Comparison of ENCODE assay signal across 25 cellular contexts in genomic region chrX:3134316-3134715, GRCh38.
"Had no signal": no experiment of that assay in that cellular context is flagged by ENCODE, and none has a peak within 500 bp of the region (broad histone marks: within the 10 kb centered on the region; RNA-seq: fewer than 3 reads in every experiment).

No MANE protein-coding gene starts in this region.

- H3K4me1 Mint-ChIP-seq: activated naive CD4-positive, alpha-beta T cell treated with anti-CD3 and anti-CD28 coated beads, Interleukin-2, amount 50 U/mL, for 24 hours; T-helper 17 cell had no signal

- H3K27me3 ChIP-seq: ascending aorta, brain microvascular endothelial cell, cardiac muscle cell had no signal

- H3K9me3 ChIP-seq: ascending aorta had no signal

- H3K4me3 ChIP-seq: ascending aorta, cardiac muscle cell had no signal

- H3K36me3 Mint-ChIP-seq: WTC11 had no signal

- H3K27ac ChIP-seq: ascending aorta, brain microvascular endothelial cell, cardiac muscle cell had no signal

- H3K9me3 Mint-ChIP-seq: activated T-helper 1 cell treated with anti-CD3 and anti-CD28 coated beads, Interleukin-12 subunit alpha, Interleukin-12 subunit beta, Interleukin-2, Interleukin-4 antibody, amounts not matched to agents 30 ng/mL and 10 ng/mL and 1 ng/mL, durations not matched to agents 14 hours and 24 hours and 36 hours had no signal

- H3K4me1 ChIP-seq: ascending aorta had no signal

- H3K4me3 Mint-ChIP-seq: activated CD8-positive, alpha-beta T cell treated with anti-CD3 and anti-CD28 coated beads, Interleukin-2, amount 10 ng/mL, durations not matched to agents 7 days and 5 days; activated naive CD4-positive, alpha-beta T cell treated with anti-CD3 and anti-CD28 coated beads, Interleukin-2, amount 50 U/mL, for 24 hours; activated T-cell treated with anti-CD3 and anti-CD28 coated beads, Interleukin-2, amount 50 U/mL, for 24 hours; activated T-helper 1 cell treated with anti-CD3 and anti-CD28 coated beads, Interleukin-12 subunit alpha, Interleukin-12 subunit beta, Interleukin-2, Interleukin-4 antibody, amounts not matched to agents 30 ng/mL and 10 ng/mL and 1 ng/mL, durations not matched to agents 14 hours and 24 hours and 36 hours; T-helper 17 cell; WTC11 had no signal

- DNase-seq: activated CD4-positive, alpha-beta T cell treated with anti-CD3 and anti-CD28 coated beads for 48 hours; activated CD4-positive, alpha-beta T cell treated with anti-CD3 and anti-CD28 coated beads, Interleukin-2, amount 50 U/mL, for 4 hours; activated CD4-positive, CD25-positive, alpha-beta regulatory T cell treated with anti-CD3 and anti-CD28 coated beads, Interleukin-2, amount 50 U/mL, for 72 hours; activated CD8-positive, alpha-beta memory T cell treated with anti-CD3 and anti-CD28 coated beads, Interleukin-2, amount 50 U/mL, for 48 hours; activated CD8-positive, alpha-beta T cell treated with anti-CD3 and anti-CD28 coated beads, Interleukin-2, amount 10 ng/mL, durations not matched to agents 7 days and 5 days; activated effector memory CD4-positive, alpha-beta T cell treated with Interleukin-2 at 50 U/mL for 16 hours; activated naive CD4-positive, alpha-beta T cell; activated T-cell treated with anti-CD3 and anti-CD28 coated beads, Interleukin-2, amount 50 U/mL, for 24 hours; amniotic stem cell; brain microvascular endothelial cell; MM.1S; NCI-H1105; NCI-H1436; NCI-H1694 treated with DMSO at 0.1 percent for 48 hours; NCI-H2081; NCI-H524 treated with DMSO at 0.1 percent for 48 hours; NCI-H748 treated with DMSO at 0.1 percent for 48 hours; SIG-M5; T-helper 17 cell; T-helper 9 cell had no signal

- H3K36me3 ChIP-seq: ascending aorta, brain microvascular endothelial cell, cardiac muscle cell had no signal

- ATAC-seq: activated CD8-positive, alpha-beta T cell treated with anti-CD3 and anti-CD28 coated beads, Interleukin-2, amount 10 ng/mL, durations not matched to agents 7 days and 5 days; T-helper 17 cell; WTC11 had no signal

- H3K27ac Mint-ChIP-seq: activated CD8-positive, alpha-beta T cell treated with anti-CD3 and anti-CD28 coated beads, Interleukin-2, amount 10 ng/mL, durations not matched to agents 7 days and 5 days; activated naive CD4-positive, alpha-beta T cell treated with anti-CD3 and anti-CD28 coated beads, Interleukin-2, amount 50 U/mL, for 24 hours; activated T-cell treated with anti-CD3 and anti-CD28 coated beads, Interleukin-2, amount 50 U/mL, for 24 hours; activated T-helper 1 cell treated with anti-CD3 and anti-CD28 coated beads, Interleukin-12 subunit alpha, Interleukin-12 subunit beta, Interleukin-2, Interleukin-4 antibody, amounts not matched to agents 30 ng/mL and 10 ng/mL and 1 ng/mL, durations not matched to agents 14 hours and 24 hours and 36 hours; T-helper 17 cell; WTC11 had no signal
